Comparison of ENCODE assay signal across 26 cellular contexts in the genomic region with DNA sequence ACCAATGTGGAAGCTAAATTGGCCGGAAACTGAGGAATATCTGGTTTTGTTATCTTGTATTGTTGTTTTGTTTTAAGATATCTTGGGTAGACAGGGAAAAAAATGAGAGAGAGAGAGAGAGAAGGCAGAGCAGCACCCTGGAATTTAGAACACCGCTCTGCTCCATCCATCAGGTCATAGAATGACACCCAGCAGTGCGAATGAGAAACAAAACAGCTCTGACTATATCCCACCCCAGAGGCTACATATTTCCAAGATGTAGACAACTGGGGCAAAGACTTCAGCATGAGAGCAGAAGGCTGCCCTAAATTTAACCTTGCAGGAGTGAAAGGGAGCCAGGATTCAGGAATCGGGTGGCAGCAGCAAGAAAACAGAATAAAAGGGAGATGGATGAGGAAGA. TPM values are rescaled to one million over a fixed set of nuclear protein-coding genes. Genes with fewer than 3 reads are reported as not detected.
DNase-seq lines count a peak whose midpoint lies in the region; ATAC-seq and TF ChIP-seq lines count a peak whose summit lies in the region.
"Had no signal": no experiment of that assay in that cellular context is flagged by ENCODE, and none has a peak within 500 bp of the region (broad histone marks: within the 10 kb centered on the region; RNA-seq: fewer than 3 reads in every experiment).

No MANE protein-coding gene starts in this region.

- H3K9me3 ChIP-seq in OCI-LY3 (ENCODE audit: insufficient read depth, low read length): 0 out of 2 replicates have a peak, but pooled peaks cover 4% of the 10 kb centered on the region
- no peaks in the 10 kb centered on the region for H3K9me3 ChIP-seq in OCI-LY7 (ENCODE audit: low read length)
- H3K9me3 ChIP-seq: pancreas had no signal

- ATAC-seq in GM18502 (IDR thresholded peaks at IDR 0.05; ENCODE audit: poor library complexity, unreplicated experiment) (peak; percentile 11), HG02678 (IDR thresholded peaks at IDR 0.05; ENCODE audit: unreplicated experiment) (peak; percentile 5)
- ATAC-seq: left lobe of liver, Panc1, pancreas had no signal

- TF ChIP-seq CTCF in OCI-LY3 (IDR thresholded peaks at IDR 0.05; ENCODE audit: low read depth, low read length): no peak
- TF ChIP-seq CTCF in fibroblast of the aortic adventitia (IDR thresholded peaks at IDR 0.05; ENCODE audit: insufficient read depth, low read length): no peak
- no peak for TF ChIP-seq CTCF in OCI-LY7 (conservative IDR thresholded peaks at IDR 0.05; ENCODE audit: low read length)

- no TSS peak for BruUV-seq in OCI-LY7 (replicated peaks; lab: Mats Ljungman, UMichigan)

- H3K4me1 Mint-ChIP-seq in activated CD4-positive, alpha-beta T cell treated with anti-CD3 and anti-CD28 coated beads, Interleukin-2, amount 10 ng/mL, durations not matched to agents 7 days and 5 days: peaks cover 18% of the 10 kb centered on the region
- H3K4me1 Mint-ChIP-seq: activated naive CD8-positive, alpha-beta T cell treated with anti-CD3 and anti-CD28 coated beads for 36 hours had no signal

- H2AFZ ChIP-seq in OCI-LY3 (ENCODE audit: low read depth, low read length) (no peak overlapping the region), OCI-LY7 (ENCODE audit: low read length) (no peak overlapping the region)

- H3K4me3 Mint-ChIP-seq in activated CD4-positive, alpha-beta T cell treated with anti-CD3 and anti-CD28 coated beads, Interleukin-2, amount 10 ng/mL, durations not matched to agents 7 days and 5 days: no peak overlapping the region
- H3K4me3 Mint-ChIP-seq: activated naive CD8-positive, alpha-beta T cell treated with anti-CD3 and anti-CD28 coated beads for 36 hours; CD4-positive, alpha-beta T cell; memory B cell had no signal

- no peak overlapping the region for H3K27ac Mint-ChIP-seq in activated CD4-positive, alpha-beta T cell treated with anti-CD3 and anti-CD28 coated beads, Interleukin-2, amount 10 ng/mL, durations not matched to agents 7 days and 5 days
- H3K27ac Mint-ChIP-seq: activated naive CD8-positive, alpha-beta T cell treated with anti-CD3 and anti-CD28 coated beads for 36 hours; CD4-positive, alpha-beta T cell had no signal

- H3K4me1 ChIP-seq in OCI-LY3 (ENCODE audit: low read length) (peaks cover 13% of the 10 kb centered on the region), OCI-LY7 (ENCODE audit: insufficient read depth, low read length, poor library complexity, severe bottlenecking) (no peaks in the 10 kb centered on the region)
- H3K4me1 ChIP-seq: pancreas had no signal

- H3K36me3 Mint-ChIP-seq in activated CD4-positive, alpha-beta T cell treated with anti-CD3 and anti-CD28 coated beads, Interleukin-2, amount 10 ng/mL, durations not matched to agents 7 days and 5 days (ENCODE audit: low read depth): peaks cover 2% of the 10 kb centered on the region
- H3K36me3 Mint-ChIP-seq: activated naive CD8-positive, alpha-beta T cell treated with anti-CD3 and anti-CD28 coated beads for 36 hours; memory B cell had no signal

- H3K36me3 ChIP-seq in OCI-LY3 (replicated peaks; ENCODE audit: low read depth, low read length) (peaks cover 4% of the 10 kb centered on the region), OCI-LY7 (ENCODE audit: insufficient read depth, low read length) (no peaks in the 10 kb centered on the region)
- H3K36me3 ChIP-seq: pancreas had no signal

- POLR2A ChIA-PET in activated CD4-positive, alpha-beta T cell treated with anti-CD3 and anti-CD28 coated beads, Interleukin-2, amount 10 ng/mL, durations not matched to agents 7 days and 5 days (lab: Charles Lee): no interaction called here
- POLR2A ChIA-PET in OCI-LY7 (lab: Charles Lee): no interaction called here

- H3K4me3 ChIP-seq in OCI-LY3 (ENCODE audit: low read length) (no peak overlapping the region), fibroblast of the aortic adventitia (ENCODE audit: low read depth, low read length) (no peak overlapping the region), OCI-LY7 (ENCODE audit: low read depth, low read length, poor library complexity, severe bottlenecking) (no peak overlapping the region)
- H3K4me3 ChIP-seq: pancreas, smooth muscle cell had no signal

- H3K4me2 ChIP-seq in OCI-LY3 (ENCODE audit: low read length) (peak overlapping the region; percentile 34), OCI-LY7 (ENCODE audit: low read length) (no peak overlapping the region)
- H3K4me2 ChIP-seq: smooth muscle cell had no signal

- CTCF ChIA-PET in activated CD4-positive, alpha-beta T cell treated with anti-CD3 and anti-CD28 coated beads, Interleukin-2, amount 10 ng/mL, durations not matched to agents 7 days and 5 days (lab: Charles Lee): no interaction called here
- CTCF ChIA-PET in OCI-LY7 (lab: Charles Lee; ENCODE audit: unreplicated experiment): no interaction called here

- H3K27me3 Mint-ChIP-seq in activated CD4-positive, alpha-beta T cell treated with anti-CD3 and anti-CD28 coated beads, Interleukin-2, amount 10 ng/mL, durations not matched to agents 7 days and 5 days: peaks cover 7% of the 10 kb centered on the region
- H3K27me3 Mint-ChIP-seq: CD4-positive, alpha-beta T cell had no signal

- H3K9me3 Mint-ChIP-seq in activated CD4-positive, alpha-beta T cell treated with anti-CD3 and anti-CD28 coated beads, Interleukin-2, amount 10 ng/mL, durations not matched to agents 7 days and 5 days: no peaks in the 10 kb centered on the region
- H3K9me3 Mint-ChIP-seq: activated naive CD8-positive, alpha-beta T cell treated with anti-CD3 and anti-CD28 coated beads for 36 hours; CD4-positive, alpha-beta T cell had no signal

- H3K27ac ChIP-seq in OCI-LY3 (ENCODE audit: low read length): no peak overlapping the region
- no peak overlapping the region for H3K27ac ChIP-seq in OCI-LY7 (ENCODE audit: low read depth, low read length, poor library complexity, severe bottlenecking)
- H3K27ac ChIP-seq: pancreas had no signal

- DNase-seq in fibroblast of the aortic adventitia (ENCODE audit: low read depth): peak; percentile 22
- no peak for DNase-seq in activated CD4-positive, alpha-beta T cell treated with anti-CD3 and anti-CD28 coated beads, Interleukin-2, amount 10 ng/mL, durations not matched to agents 7 days and 5 days
- DNase-seq in T-helper 2 cell: no peak
- DNase-seq in OCI-LY7 (ENCODE audit: low spot score): no peak
- DNase-seq: activated CD4-positive, alpha-beta T cell treated with anti-CD3 and anti-CD28 coated beads for 4 hours; activated effector memory CD4-positive, alpha-beta T cell treated with Interleukin-2 at 50 U/mL for 16 hours; activated naive CD8-positive, alpha-beta T cell treated with anti-CD3 and anti-CD28 coated beads for 36 hours; caudate nucleus; cortex of kidney; DMS79 treated with DMSO at 0.1 percent for 48 hours; GF-D8; glutamatergic neuron; NCI-H1436; NCI-H69; pancreas; Right ventricle myocardium superior; stimulated activated naive CD4-positive, alpha-beta T cell treated with Interleukin-2 at 50 U/mL for 16 hours; T-helper 9 cell had no signal

- no peaks in the 10 kb centered on the region for H3K79me2 ChIP-seq in OCI-LY3 (ENCODE audit: low read length)
- no peaks in the 10 kb centered on the region for H3K79me2 ChIP-seq in OCI-LY7 (ENCODE audit: insufficient read depth, low read depth, low read length)

- H4K20me1 ChIP-seq in OCI-LY3 (ENCODE audit: insufficient read depth, low read length) (no peaks in the 10 kb centered on the region), OCI-LY7 (ENCODE audit: insufficient read depth, low read length) (no peaks in the 10 kb centered on the region)

- H3K9ac ChIP-seq in OCI-LY3 (ENCODE audit: low read length): no peak overlapping the region

- H3K27me3 ChIP-seq in OCI-LY3 (ENCODE audit: low read depth, low read length): no peaks in the 10 kb centered on the region; the same call in 1 of the 2 replicates
- H3K27me3 ChIP-seq: pancreas had no signal

- intact Hi-C loops in OCI-LY7 (cut with micrococcal nuclease; ENCODE audit: unreplicated experiment): no loop called here

- no peaks in the 10 kb centered on the region for H3K9me2 ChIP-seq in OCI-LY7 (ENCODE audit: insufficient read depth, low read length)

RNA-seq across cellular contexts. Expression of gene TNFSF13B, which starts 46.4 kb away (rescaled TPM):
- total RNA-seq in fibroblast of the aortic adventitia (ENCODE audit: low replicate concordance) (5.6 and 60.8 TPM in 2 replicates), OCI-LY7 (2022) (not detected in 2 replicates)
- total RNA-seq in activated CD4-positive, alpha-beta T cell treated with anti-CD3 and anti-CD28 coated beads, Interleukin-2, amount 10 ng/mL, durations not matched to agents 7 days and 5 days: 10 to 100 TPM; 11.7 to 12.7 TPM
- 0.41 TPM in 1 of 2 replicates, not detected in the other for total RNA-seq in OCI-LY7 (2014; rRNA removed; shearing (Covaris generic))
